ENCODE assay signal across 11 cellular contexts in genomic region chr16:50696126-50696525, GRCh38. TPM values are rescaled to one million over a fixed set of nuclear protein-coding genes. Genes with fewer than 3 reads are reported as not detected.
DNase-seq lines count a peak whose midpoint lies in the region; ATAC-seq and TF ChIP-seq lines count a peak whose summit lies in the region.
"Had no signal": no experiment of that assay in that cellular context is flagged by ENCODE, and none has a peak within 500 bp of the region (broad histone marks: within the 10 kb centered on the region; RNA-seq: fewer than 3 reads in every experiment).

No MANE protein-coding gene starts in this region.

- peaks cover 57% of the 10 kb centered on the region for H3K4me1 ChIP-seq in CD8-positive, alpha-beta memory T cell (ENCODE audit: insufficient read depth, low read length)
- no peaks in the 10 kb centered on the region for H3K4me1 ChIP-seq in PC-3 (ENCODE audit: insufficient read depth, low read length)

- no peak overlapping the region for H2AFZ ChIP-seq in PC-3 (ENCODE audit: low read length)

- peaks cover 2 to 5% (median 3%) of the 10 kb centered on the region in 3 donors for H3K36me3 Mint-ChIP-seq in CD8-positive, alpha-beta memory T cell
- H3K36me3 Mint-ChIP-seq in memory B cell, result no peaks in the 10 kb centered on the region

- BruUV-seq in PC-3 (replicated peaks; lab: Mats Ljungman, UMichigan), result no TSS peak

- no peak for DNase-seq in CD8-positive, alpha-beta memory T cell
- peak; percentile 69 for DNase-seq in SW480 (ENCODE audit: low spot score)
- DNase-seq in memory B cell (ENCODE audit: low spot score in 2 of 2), result no peak
- no peak for DNase-seq in PC-3
- DNase-seq in NCI-H1694 treated with DMSO at 0.1 percent for 48 hours (lab: John Stamatoyannopoulos, UW), result no peak
- no peak for DNase-seq in DMS79 (lab: John Stamatoyannopoulos, UW)
- no peak for DNase-seq in retina
- DNase-seq: DMS153 had no signal

- peak overlapping the region; percentile 28 for H3K27ac ChIP-seq in CD8-positive, alpha-beta memory T cell (ENCODE audit: low read depth, low read length)
- H3K27ac ChIP-seq in PC-3 (ENCODE audit: low read length), result no peak overlapping the region

- TF ChIP-seq CTCF in PC-3 (conservative IDR thresholded peaks at IDR 0.05; ENCODE audit: low read depth, low read length), result no peak

- H3K27ac Mint-ChIP-seq in CD8-positive, alpha-beta memory T cell, result peak overlapping the region; percentile 94 to 99 (median 98)
- H3K27ac Mint-ChIP-seq in memory B cell, result peak overlapping the region; percentile 19

- H3F3A ChIP-seq in PC-3 (ENCODE audit: low read length, unreplicated experiment), result no peaks in the 10 kb centered on the region

- no peaks in the 10 kb centered on the region for H3K27me3 ChIP-seq in CD8-positive, alpha-beta memory T cell (ENCODE audit: insufficient read depth, low read length, poor library complexity, severe bottlenecking)
- no peaks in the 10 kb centered on the region for H3K27me3 ChIP-seq in PC-3 (ENCODE audit: low read length)

- H3K9me3 ChIP-seq in CD8-positive, alpha-beta memory T cell (ENCODE audit: low read length), result no peaks in the 10 kb centered on the region
- H3K9me3 ChIP-seq in PC-3 (ENCODE audit: low read length), result no peaks in the 10 kb centered on the region

- H3K4me3 ChIP-seq in CD8-positive, alpha-beta memory T cell (ENCODE audit: low read length), result no peak overlapping the region
- no peak overlapping the region for H3K4me3 ChIP-seq in PC-3 (ENCODE audit: low read length)

- peak overlapping the region; percentile 14 to 94 (median 86) for H3K4me3 Mint-ChIP-seq in CD8-positive, alpha-beta memory T cell
- peak overlapping the region; percentile 12 for H3K4me3 Mint-ChIP-seq in memory B cell

- H3K4me2 ChIP-seq in PC-3 (ENCODE audit: low read length), result no peak overlapping the region

- CTCF ChIA-PET in CD8-positive, alpha-beta memory T cell (lab: Charles Lee), result interaction anchor here (0.7 to 8.1 kb wide), 6 partner anchors 10 to 45 kb away, joined by 3 to 51 read pairs (median 5); partner anchors contain the start of gene CYLD
- CTCF ChIA-PET in PC-3 (lab: Charles Lee), result no interaction called here

- intact Hi-C loops in PC-3 (cut with micrococcal nuclease), result no loop called here

- H3K9me3 Mint-ChIP-seq in CD8-positive, alpha-beta memory T cell, result no peaks in the 10 kb centered on the region
- no peaks in the 10 kb centered on the region for H3K9me3 Mint-ChIP-seq in memory B cell

- H3K9me2 ChIP-seq in PC-3 (replicated peaks; ENCODE audit: low read length), result no peaks in the 10 kb centered on the region

- ATAC-seq in GM19397 (IDR thresholded peaks at IDR 0.05; ENCODE audit: unreplicated experiment), result peak; percentile 14
- no peak for ATAC-seq in memory B cell (ENCODE audit: low read depth)
- ATAC-seq in PC-3, result no peak

- H3K27me3 Mint-ChIP-seq in CD8-positive, alpha-beta memory T cell, result peaks cover 0 to 3% of the 10 kb centered on the region in 2 donors
- H3K27me3 Mint-ChIP-seq in memory B cell, result peaks cover 7% of the 10 kb centered on the region

- H4K20me1 ChIP-seq in PC-3 (ENCODE audit: low read length), result no peaks in the 10 kb centered on the region

- H3K4me1 Mint-ChIP-seq in CD8-positive, alpha-beta memory T cell, result peaks cover 58 to 75% (median 71%) of the 10 kb centered on the region in 3 donors
- H3K4me1 Mint-ChIP-seq in memory B cell, result peaks cover 50% of the 10 kb centered on the region

- no peaks in the 10 kb centered on the region for H3K79me2 ChIP-seq in PC-3 (ENCODE audit: low read length)

- H3K36me3 ChIP-seq in CD8-positive, alpha-beta memory T cell (ENCODE audit: insufficient read depth, low read length), result no peaks in the 10 kb centered on the region
- no peaks in the 10 kb centered on the region for H3K36me3 ChIP-seq in PC-3 (ENCODE audit: low read depth, low read length)

- H3K9ac ChIP-seq in PC-3 (ENCODE audit: low read length), result no peak overlapping the region

- POLR2A ChIA-PET in CD8-positive, alpha-beta memory T cell (lab: Charles Lee), result interaction anchor here (1.5 to 1.9 kb wide), 3 partner anchors 11 to 46 kb away, joined by 5 to 6 read pairs (median 5); partner anchors contain the start of gene CYLD
- POLR2A ChIA-PET in PC-3 (lab: Charles Lee; ENCODE audit: unreplicated experiment), result no interaction called here

RNA-seq across cellular contexts. Expression of gene NOD2, which starts 2.7 kb away (rescaled TPM):
- total RNA-seq in CD8-positive, alpha-beta memory T cell, result 1 to 10 TPM; 1.8 TPM
- 1.9 TPM for polyA plus RNA-seq in CD8-positive, alpha-beta memory T cell
- 0.07 TPM in 1 of 2 replicates, not detected in the other for total RNA-seq in PC-3 (2014; rRNA removed)
- total RNA-seq: SK-MEL-5 had no signal

RNA-seq across cellular contexts. Expression of gene SNX20, which starts 15.0 kb away (rescaled TPM):
- 10 to 100 TPM; 25.0 to 27.8 TPM for total RNA-seq in CD8-positive, alpha-beta memory T cell
- 61.7 TPM for polyA plus RNA-seq in CD8-positive, alpha-beta memory T cell
- total RNA-seq in PC-3 (2014; rRNA removed), result not detected in 2 replicates
- total RNA-seq: kidney epithelial cell, SK-MEL-5 had no signal

RNA-seq across cellular contexts. Expression of gene CYLD, which starts 45.8 kb away (rescaled TPM):
- total RNA-seq in CD8-positive, alpha-beta memory T cell, result 100 to 1,000 TPM; 144 to 152 TPM
- 105 TPM for polyA plus RNA-seq in CD8-positive, alpha-beta memory T cell
- 8.5 and 8.6 TPM in 2 replicates for total RNA-seq in PC-3 (2014; rRNA removed)

Comparison
In these comparisons a context has a peak if more than half of its experiments do, and no peak if none do; other contexts are left out.
1. RNA of gene SNX20, which starts 15.0 kb away (total RNA-seq): 25.0 to 27.8 TPM in CD8-positive, alpha-beta memory T cell; not detected in PC-3; every median in the first group is over 10 times any median in the second.
2. RNA of gene CYLD, which starts 45.8 kb away (total RNA-seq): 144 to 152 TPM in CD8-positive, alpha-beta memory T cell; 8.5 to 8.6 TPM in PC-3; every median in the first group is over 10 times any median in the second.